ENCODE assay signal across 26 cellular contexts in the genomic region with DNA sequence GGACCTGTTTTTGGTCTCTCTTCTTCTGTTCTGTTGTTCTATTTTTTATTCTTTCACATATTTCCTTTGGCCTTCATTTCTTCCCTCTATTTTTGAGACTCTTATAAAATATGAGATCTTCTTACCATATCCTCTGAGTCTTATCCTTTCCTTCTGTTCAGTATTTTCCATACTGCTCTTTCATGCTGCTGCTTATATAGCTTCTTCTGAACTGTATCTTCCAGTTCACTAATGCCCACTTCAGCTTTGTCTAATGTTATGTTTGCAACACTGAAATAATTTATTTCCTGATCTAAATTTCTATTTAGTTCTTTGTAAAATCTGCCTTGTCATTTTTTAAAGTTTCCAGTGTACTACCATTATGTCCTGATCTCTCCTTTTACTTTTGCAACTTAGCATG. TPM values are rescaled to one million over a fixed set of nuclear protein-coding genes. Genes with fewer than 3 reads are reported as not detected.
DNase-seq lines count a peak whose midpoint lies in the region; ATAC-seq, FAIRE-seq and TF ChIP-seq lines count a peak whose summit lies in the region.
"Had no signal": no experiment of that assay in that cellular context is flagged by ENCODE, and none has a peak within 500 bp of the region (broad histone marks: within the 10 kb centered on the region; RNA-seq: fewer than 3 reads in every experiment).

No MANE protein-coding gene starts in this region.

- no peaks in the 10 kb centered on the region for H3K9me2 ChIP-seq in SK-N-SH

- H3K27ac Mint-ChIP-seq in MCF 10A (ENCODE audit: low read depth, unreplicated experiment) (no peak overlapping the region), memory B cell (peak overlapping the region; percentile 10)
- H3K27ac Mint-ChIP-seq: CD4-positive, alpha-beta T cell had no signal

- H3K4me3 Mint-ChIP-seq in MCF 10A (ENCODE audit: unreplicated experiment), result no peak overlapping the region
- no peak overlapping the region for H3K4me3 Mint-ChIP-seq in memory B cell
- H3K4me3 Mint-ChIP-seq: CD14-positive monocyte; CD4-positive, alpha-beta T cell had no signal

- no peaks in the 10 kb centered on the region for H3K27me3 ChIP-seq in SK-N-SH (ENCODE audit: insufficient read depth)
- no peaks in the 10 kb centered on the region for H3K27me3 ChIP-seq in mammary epithelial cell (ENCODE audit: insufficient read depth, low read length)
- H3K27me3 ChIP-seq in GM12878 (replicated peaks in 1 of 2; ENCODE audit: control insufficient read depth in 2 of 2, insufficient read depth in 2 of 2, low read length in 1 of 2), result no peaks in the 10 kb centered on the region
- H3K27me3 ChIP-seq: BE2C; BLaER1 treated with 17β-estradiol and CSF1 and Interleukin-3, amounts not matched to agents 10 nM and 100 nM had no signal

- H4K20me1 ChIP-seq in SK-N-SH (ENCODE audit: insufficient read depth) (no peaks in the 10 kb centered on the region), mammary epithelial cell (ENCODE audit: insufficient read depth, low read length) (no peaks in the 10 kb centered on the region), GM12878 (ENCODE audit: control insufficient read depth, insufficient read depth) (no peaks in the 10 kb centered on the region)

- peaks cover 13% of the 10 kb centered on the region for H3K36me3 Mint-ChIP-seq in MCF 10A (ENCODE audit: insufficient read depth, unreplicated experiment)
- peaks cover 15% of the 10 kb centered on the region for H3K36me3 Mint-ChIP-seq in memory B cell

- H3F3A ChIP-seq in SK-N-SH (replicated peaks; ENCODE audit: insufficient read depth), result peaks cover 3% of the 10 kb centered on the region

- CTCF ChIA-PET in SK-N-SH (lab: Yijun Ruan, JAX) (interaction anchor here (1.0 kb wide), 1 partner anchor 1014 kb away, joined by 3 read pairs; no protein-coding TSS in a partner anchor), mammary epithelial cell (lab: Charles Lee; ENCODE audit: low non-redundant PET) (no interaction called here), MCF 10A (lab: Yijun Ruan, JAX) (interaction anchor here (0.8 to 1.0 kb wide), 2 partner anchors 12 to 119 kb away, joined by 3 to 4 read pairs; no protein-coding TSS in a partner anchor), GM12878 (lab: Yijun Ruan, JAX) (no interaction called here)

- peaks cover 5% of the 10 kb centered on the region for H3K4me1 Mint-ChIP-seq in MCF 10A (ENCODE audit: insufficient read depth, unreplicated experiment)
- peaks cover under 1% of the 10 kb centered on the region for H3K4me1 Mint-ChIP-seq in memory B cell
- H3K4me1 Mint-ChIP-seq: CD14-positive monocyte had no signal

- RAD21 ChIA-PET in GM12878 (lab: Charles Lee; ENCODE audit: unreplicated experiment), result no interaction called here

- TF ChIP-seq EP300 in SK-N-SH (IDR thresholded peaks at IDR 0.05; ENCODE audit: borderline replicate concordance in 1 of 2, low read depth in 1 of 2, low read length in 1 of 2), result no peak
- no peak for TF ChIP-seq EP300 in GM12878 (IDR thresholded peaks at IDR 0.05; ENCODE audit: borderline replicate concordance in 1 of 2, control insufficient read depth in 1 of 2, low read depth in 2 of 2, low read length in 2 of 2)

- dilution Hi-C loops in mammary epithelial cell (cut with HindIII; ENCODE audit: low sequenced_read_pairs), result no loop called here

- TF ChIP-seq RAD21 in SK-N-SH (IDR thresholded peaks at IDR 0.05; ENCODE audit: low read length), result no peak
- TF ChIP-seq RAD21 in GM12878 (IDR thresholded peaks at IDR 0.05; ENCODE audit: insufficient read depth, low read depth, low read length), result no peak

- no peak for ATAC-seq in SK-N-SH treated with all-trans-retinoic acid at 6 μM for 48 hours
- no peak for ATAC-seq in GM12878
- no peak for ATAC-seq in memory B cell (ENCODE audit: low read depth)
- ATAC-seq in GM18502 (IDR thresholded peaks at IDR 0.05; ENCODE audit: poor library complexity, unreplicated experiment), result no peak
- no peak for ATAC-seq in HG03196 (IDR thresholded peaks at IDR 0.05; ENCODE audit: unreplicated experiment)

- in situ Hi-C loops in mammary epithelial cell (cut with MboI; ENCODE audit: low sequenced_read_pairs in 2 of 2), result no loop called here
- in situ Hi-C loops in GM12878 (cut with MboI), result no loop called here

- H3K4me3 ChIP-seq in SK-N-SH (ENCODE audit: low read depth in 2 of 2, low read length in 1 of 2) (no peak overlapping the region), mammary epithelial cell (replicated peaks in 1 of 3; ENCODE audit: insufficient read depth in 1 of 3, low read depth in 2 of 3, low read length in 3 of 3) (no peak overlapping the region), GM12878 (no peak overlapping the region)
- H3K4me3 ChIP-seq: BLaER1 treated with 17β-estradiol and CSF1 and Interleukin-3, amounts not matched to agents 10 nM and 100 nM; GM23248 had no signal

- SMC1A ChIA-PET in GM12878 (lab: Charles Lee; ENCODE audit: uncharacterized antibody, unreplicated experiment), result no interaction called here

- no peak for DNase-seq in SK-N-SH
- no peak for DNase-seq in mammary epithelial cell
- DNase-seq in MCF 10A (ENCODE audit: unreplicated experiment), result no peak
- DNase-seq in GM12878 (ENCODE audit: low read depth, low spot score), result no peak
- DNase-seq in memory B cell (ENCODE audit: low spot score in 2 of 2), result no peak
- DNase-seq: AML-193; BE2C; Calu3; CD4-positive, alpha-beta T cell; COR-L47; DMS53; DMS79 treated with DMSO at 0.1 percent for 48 hours; GF-D8; GM23248; H7; HCEC 1CT had no signal

- TF ChIP-seq CTCF in SK-N-SH (IDR thresholded peaks at IDR 0.05), result no peak
- TF ChIP-seq CTCF in mammary epithelial cell (conservative IDR thresholded peaks at IDR 0.05 in 1 of 2, IDR thresholded peaks at IDR 0.05 in 1 of 2; ENCODE audit: extremely low read depth in 1 of 2, insufficient read depth in 1 of 2, low read depth in 1 of 2, low read length in 2 of 2), result no peak
- no peak for TF ChIP-seq CTCF in MCF 10A (IDR thresholded peaks at IDR 0.05; ENCODE audit: unreplicated experiment)
- no peak for TF ChIP-seq CTCF in GM12878 (IDR thresholded peaks at IDR 0.05 in 2 of 3, conservative IDR thresholded peaks at IDR 0.05 in 1 of 3; ENCODE audit: control insufficient read depth in 2 of 3, extremely low read depth in 1 of 3, insufficient read depth in 1 of 3, low read depth in 3 of 3, low read length in 3 of 3)

- H2AFZ ChIP-seq in SK-N-SH (ENCODE audit: low read depth), result no peak overlapping the region
- H2AFZ ChIP-seq in mammary epithelial cell (ENCODE audit: low read depth, low read length), result no peak overlapping the region
- no peak overlapping the region for H2AFZ ChIP-seq in GM12878 (ENCODE audit: control insufficient read depth, low read depth, low read length)
- H2AFZ ChIP-seq: GM23248 had no signal

- no peak for FAIRE-seq in GM12878 (lab: Jason Lieb, UNC)
- FAIRE-seq: A204.1, GM12892, GM19239, H1 had no signal

- H3K27me3 Mint-ChIP-seq in MCF 10A (ENCODE audit: insufficient read depth, unreplicated experiment) (no peaks in the 10 kb centered on the region), memory B cell (no peaks in the 10 kb centered on the region)
- H3K27me3 Mint-ChIP-seq: CD4-positive, alpha-beta T cell had no signal

- peaks cover 23 to 38% of the 10 kb centered on the region in 2 experiments for H3K36me3 ChIP-seq in SK-N-SH (replicated peaks in 1 of 2; ENCODE audit: control insufficient read depth in 1 of 2, insufficient read depth in 2 of 2, low read length in 1 of 2)
- H3K36me3 ChIP-seq in mammary epithelial cell (ENCODE audit: insufficient read depth, low read length), result peaks cover 2% of the 10 kb centered on the region
- H3K36me3 ChIP-seq in GM12878 (ENCODE audit: control insufficient read depth in 2 of 2, insufficient read depth in 2 of 2, low read length in 1 of 2), result peaks cover 0 to 9% of the 10 kb centered on the region in 2 experiments; a peak in 3 of 4 replicates
- H3K36me3 ChIP-seq: BE2C had no signal

- H3K79me2 ChIP-seq in SK-N-SH (ENCODE audit: insufficient read depth) (peaks cover 20% of the 10 kb centered on the region; the same call in 1 of the 2 replicates), mammary epithelial cell (ENCODE audit: insufficient read depth, low read length) (peaks cover 12% of the 10 kb centered on the region), GM12878 (ENCODE audit: control insufficient read depth, insufficient read depth, low read length) (peaks cover 7% of the 10 kb centered on the region)

- POLR2A ChIA-PET in SK-N-SH (lab: Yijun Ruan, JAX), result no interaction called here
- POLR2A ChIA-PET in MCF 10A (lab: Yijun Ruan, JAX), result interaction anchor here (0.9 to 3.4 kb wide), 2 partner anchors 9 to 13 kb away, joined by 5 to 22 read pairs; partner anchors contain the start of gene TMEM168
- POLR2A ChIA-PET in GM12878 (lab: Charles Lee), result no interaction called here

- BruUV-seq in mammary epithelial cell (replicated peaks; lab: Mats Ljungman, UMichigan), result TSS peak; percentile 5
- BruUV-seq in MCF 10A (replicated peaks; lab: Mats Ljungman, UMichigan), result no TSS peak
- TSS peak; percentile 45 for BruUV-seq in GM12878 (replicated peaks; lab: Mats Ljungman, UMichigan)

- TF ChIP-seq POLR2A in GM12878 (IDR thresholded peaks at IDR 0.05; ENCODE audit: low read depth, low read length), result no peak

- no peaks in the 10 kb centered on the region for H3K9me3 Mint-ChIP-seq in MCF 10A (ENCODE audit: unreplicated experiment)
- no peaks in the 10 kb centered on the region for H3K9me3 Mint-ChIP-seq in memory B cell
- H3K9me3 Mint-ChIP-seq: CD14-positive monocyte; CD4-positive, alpha-beta T cell had no signal

- H3K9me3 ChIP-seq in SK-N-SH, result no peaks in the 10 kb centered on the region
- no peaks in the 10 kb centered on the region for H3K9me3 ChIP-seq in mammary epithelial cell (replicated peaks; ENCODE audit: insufficient read depth, low read length)
- H3K9me3 ChIP-seq in GM12878 (replicated peaks; ENCODE audit: control insufficient read depth, insufficient read depth, low read length), result no peaks in the 10 kb centered on the region; the same call in 1 of the 3 replicates
- H3K9me3 ChIP-seq: BE2C; BLaER1 treated with 17β-estradiol and CSF1 and Interleukin-3, amounts not matched to agents 10 nM and 100 nM had no signal

- intact Hi-C loops in mammary epithelial cell (cut with micrococcal nuclease), result no loop called here
- intact Hi-C loops in MCF 10A (cut with micrococcal nuclease), result no loop called here
- intact Hi-C loops in GM12878 (cut with micrococcal nuclease; ENCODE audit: unreplicated experiment), result no loop called here

- H3K9ac ChIP-seq in SK-N-SH, result no peak overlapping the region
- H3K9ac ChIP-seq in mammary epithelial cell (ENCODE audit: insufficient read depth, low read length), result no peak overlapping the region
- H3K9ac ChIP-seq in GM12878 (ENCODE audit: control insufficient read depth, insufficient read depth, low read length), result no peak overlapping the region
- H3K9ac ChIP-seq: BLaER1 treated with 17β-estradiol and CSF1 and Interleukin-3, amounts not matched to agents 10 nM and 100 nM; GM23248 had no signal

- H3K4me1 ChIP-seq in SK-N-SH (ENCODE audit: control insufficient read depth in 1 of 2, insufficient read depth in 2 of 2, low read depth in 1 of 2, low read length in 1 of 2), result no peaks in the 10 kb centered on the region; a peak in 1 of 4 replicates
- H3K4me1 ChIP-seq in mammary epithelial cell (ENCODE audit: insufficient read depth, low read length), result peaks cover 6% of the 10 kb centered on the region
- no peaks in the 10 kb centered on the region for H3K4me1 ChIP-seq in GM12878 (ENCODE audit: control insufficient read depth, insufficient read depth, low read length)
- H3K4me1 ChIP-seq: BE2C; BLaER1 treated with 17β-estradiol and CSF1 and Interleukin-3, amounts not matched to agents 10 nM and 100 nM had no signal

- H3K27ac ChIP-seq in SK-N-SH (ENCODE audit: low read depth in 2 of 2, low read length in 1 of 2) (no peak overlapping the region), mammary epithelial cell (ENCODE audit: insufficient read depth, low read depth, low read length) (no peak overlapping the region), GM12878 (ENCODE audit: control insufficient read depth, insufficient read depth) (no peak overlapping the region)
- H3K27ac ChIP-seq: 22Rv1; BLaER1 treated with 17β-estradiol and CSF1 and Interleukin-3, amounts not matched to agents 10 nM and 100 nM; GM23248 had no signal

- H3K4me2 ChIP-seq in SK-N-SH (no peak overlapping the region), mammary epithelial cell (ENCODE audit: insufficient read depth, low read depth, low read length) (no peak overlapping the region), GM12878 (ENCODE audit: control insufficient read depth, insufficient read depth) (no peak overlapping the region)
- H3K4me2 ChIP-seq: BLaER1 treated with 17β-estradiol and CSF1 and Interleukin-3, amounts not matched to agents 10 nM and 100 nM had no signal

RNA-seq across cellular contexts. Expression of gene TMEM168, which starts 12.8 kb away (rescaled TPM):
- polyA plus RNA-seq in SK-N-SH (2012; rRNA removed) (32.2 and 39.6 TPM in 2 replicates), mammary epithelial cell (15.8 TPM), GM12878 (2011; rRNA removed) (44.2 and 55.9 TPM in 2 replicates), GM12878 (2014; fragmentation: Illumina TruSeq; extraction: Trizol) (19.9 and 20.8 TPM in 2 replicates), GM12878 (2014; fragmentation: Nextera tagmentation; extraction: Ambion mirVana) (10 to 100 TPM in 1 of 2 experiments, 1 to 10 TPM in 1; 9.1 to 14.4 TPM), GM12878 (2014; rRNA removed) (17.3 and 19.8 TPM in 2 replicates), GM12878 (2016; fragmentation: Nextera tagmentation; extraction: Ambion mirVana) (10 to 100 TPM; 21.0 to 23.3 TPM)
- polyA plus RNA-seq in SK-N-SH (2012; cell fraction: cytosol; rRNA removed), result 31.3 and 33.9 TPM in 2 replicates
- 45.5 and 80.4 TPM in 2 replicates for polyA plus RNA-seq in SK-N-SH (2012; cell fraction: nucleus; rRNA removed)
- total RNA-seq in mammary epithelial cell (10 to 100 TPM; 21.6 to 33.8 TPM), MCF 10A (2022) (29.5 and 32.5 TPM in 2 replicates), GM12878 (2014; rRNA removed) (14.5 and 22.2 TPM in 2 replicates), GM12878 (2014; rRNA removed; fragmentation: Illumina TruSeq; extraction: Trizol) (19.5 and 19.6 TPM in 2 replicates), GM12878 (2021) (18.5 and 20.2 TPM in 2 replicates)
- 45.0 TPM for polyA minus RNA-seq in mammary epithelial cell
- total RNA-seq in GM12878 (2013; cell fraction: nucleolus; rRNA removed), result 91.4 and 101 TPM in 2 replicates
- polyA plus RNA-seq in GM12878 (2011; ENCODE audit: low read depth), result 7.3 TPM
- 22.8 and 29.3 TPM in 2 replicates for polyA plus RNA-seq in GM12878 (2011; cell fraction: cytosol; rRNA removed)
- polyA plus RNA-seq in GM12878 (2011; cell fraction: nucleus; rRNA removed), result 32.3 and 39.7 TPM in 2 replicates
- polyA plus RNA-seq in GM12878 (2012), result 11.5 and 13.3 TPM in 2 replicates
- polyA minus RNA-seq in GM12878 (2011; rRNA and poly(A)+ RNA removed), result 32.1 and 38.7 TPM in 2 replicates
- 13.0 and 14.2 TPM in 2 replicates for polyA minus RNA-seq in GM12878 (2011; cell fraction: cytosol; rRNA and poly(A)+ RNA removed)
- polyA minus RNA-seq in GM12878 (2011; cell fraction: nucleus; rRNA and poly(A)+ RNA removed), result 14.4 and 22.2 TPM in 2 replicates

Comparison
In these comparisons a context has a peak if more than half of its experiments do, and no peak if none do; other contexts are left out.
1. CTCF ChIA-PET loops: an anchor here in SK-N-SH (1.0 kb wide) and MCF 10A (0.8 to 1.0 kb wide); none called in mammary epithelial cell and GM12878.